ENCODE assay signal across 27 cellular contexts in genomic region chr3:12943124-12944021, GRCh38.
DNase-seq lines count a peak whose midpoint lies in the region; ATAC-seq and TF ChIP-seq lines count a peak whose summit lies in the region.
"Had no signal": no experiment of that assay in that cellular context is flagged by ENCODE, and none has a peak within 500 bp of the region (broad histone marks: within the 10 kb centered on the region; RNA-seq: fewer than 3 reads in every experiment).

No MANE protein-coding gene starts in this region.

- 59 to 75% (median 73%) methylated on average over 17 to 22 of the region's 22 CpGs for WGBS in heart left ventricle, 4 donors
- WGBS in neuronal stem cell (ENCODE audit: extremely low coverage in 2 of 2, insufficient read length in 2 of 2, insufficient replicate concordance in 1 of 2), 2 donors: no CpG with 5 or more reads among the region's 22 CpGs

- H3K79me1 ChIP-seq in neuronal stem cell (ENCODE audit: low read depth, low read length): peaks cover 3% of the 10 kb centered on the region

- H3K27me3 Mint-ChIP-seq in T-helper 17 cell: no peaks in the 10 kb centered on the region
- H3K27me3 Mint-ChIP-seq: activated CD4-positive, alpha-beta T cell treated with anti-CD3 and anti-CD28 coated beads for 36 hours; activated naive CD8-positive, alpha-beta T cell treated with anti-CD3 and anti-CD28 coated beads, Interleukin-2, amount 50 U/mL, for 24 hours; memory B cell; stimulated activated naive CD8-positive, alpha-beta T cell treated with anti-CD3 and anti-CD28 coated beads, Interleukin-15, Interleukin-2, amounts not matched to agents 100 ng/mL and 50 ng/mL, for 24 hours had no signal

- CTCF ChIA-PET in RWPE1 (lab: Yijun Ruan, JAX): no interaction called here

- H2BK120ac ChIP-seq in neuronal stem cell (ENCODE audit: low read depth, low read length): peak overlapping the region; percentile 17

- peaks cover 29% of the 10 kb centered on the region for H3K4me1 Mint-ChIP-seq in T-helper 17 cell

- H2BK12ac ChIP-seq in neuronal stem cell (ENCODE audit: low read length): no peak overlapping the region

- H3K4me3 Mint-ChIP-seq in T-helper 17 cell: no peak overlapping the region
- H3K4me3 Mint-ChIP-seq: activated CD4-positive, alpha-beta T cell treated with anti-CD3 and anti-CD28 coated beads for 36 hours; activated naive CD8-positive, alpha-beta T cell treated with anti-CD3 and anti-CD28 coated beads, Interleukin-2, amount 50 U/mL, for 24 hours; CD8-positive, alpha-beta T cell; memory B cell; neural crest cell; stimulated activated naive CD8-positive, alpha-beta T cell treated with anti-CD3 and anti-CD28 coated beads, Interleukin-15, Interleukin-2, amounts not matched to agents 100 ng/mL and 50 ng/mL, for 24 hours had no signal

- H2AK5ac ChIP-seq in neuronal stem cell (ENCODE audit: low read depth, low read length): peak overlapping the region; percentile 69

- DNase-seq in T-helper 17 cell: no peak
- peak in 2 of 5 donors; percentile 55 to 72 for DNase-seq in heart left ventricle
- no peak for DNase-seq in neuronal stem cell (ENCODE audit: low spot score)
- DNase-seq in RWPE1 (ENCODE audit: low spot score): no peak
- no peak for DNase-seq in NCI-H1092 (lab: John Stamatoyannopoulos, UW)
- DNase-seq in omental fat pad (ENCODE audit: low spot score): no peak
- DNase-seq: activated CD4-positive, alpha-beta T cell treated with anti-CD3 and anti-CD28 coated beads for 36 hours; activated CD8-positive, alpha-beta memory T cell treated with anti-CD3 and anti-CD28 coated beads for 24 hours; activated gamma-delta T cell; activated naive CD8-positive, alpha-beta T cell treated with anti-CD3 and anti-CD28 coated beads, Interleukin-2, amount 50 U/mL, for 24 hours; CD8-positive, alpha-beta T cell; effector CD8-positive, alpha-beta T cell; EL; foreskin keratinocyte; HCEC 1CT; kidney glomerular epithelial cell; NCI-H1436; NCI-H345; NCI-H774; stimulated activated CD4-positive, alpha-beta T cell treated with anti-CD3 and anti-CD28 coated beads, Interleukin-15, amount 100 ng/mL, for 24 hours; transverse colon had no signal

- H3K27me3 ChIP-seq in BLaER1 (no peaks in the 10 kb centered on the region), heart left ventricle (no peaks in the 10 kb centered on the region), neuronal stem cell (ENCODE audit: control insufficient read depth in 3 of 3, insufficient read depth in 3 of 3, low read depth in 1 of 3, low read length in 3 of 3) (no peaks in the 10 kb centered on the region)
- H3K27me3 ChIP-seq: foreskin keratinocyte, transverse colon had no signal

- peak overlapping the region; percentile 65 for H3K27ac ChIP-seq in BLaER1
- H3K27ac ChIP-seq in heart left ventricle: peak overlapping the region in 7 of 12 donors; percentile 8 to 77 (median 37)
- H3K27ac ChIP-seq in neuronal stem cell (replicated peaks; ENCODE audit: low read length): peak overlapping the region; percentile 7
- no peak overlapping the region for H3K27ac ChIP-seq in RWPE1
- H3K27ac ChIP-seq: foreskin keratinocyte, SK-N-MC, transverse colon had no signal

- H3K9me3 ChIP-seq in BLaER1 (no peaks in the 10 kb centered on the region), T-helper 17 cell (ENCODE audit: control insufficient read depth, low read length, poor library complexity, severe bottlenecking) (no peaks in the 10 kb centered on the region), heart left ventricle (no peaks in the 10 kb centered on the region), neuronal stem cell (replicated peaks in 1 of 2; ENCODE audit: control insufficient read depth in 2 of 2, insufficient read depth in 1 of 2, low read depth in 1 of 2, low read length in 2 of 2) (peaks cover 0 to 2% of the 10 kb centered on the region in 2 donors)
- H3K9me3 ChIP-seq: transverse colon had no signal

- intact Hi-C loops in heart left ventricle (cut with DNase I): no loop called here

- H3K27ac Mint-ChIP-seq in T-helper 17 cell: peak overlapping the region; percentile 37
- H3K27ac Mint-ChIP-seq: activated CD4-positive, alpha-beta T cell treated with anti-CD3 and anti-CD28 coated beads for 36 hours; activated naive CD8-positive, alpha-beta T cell treated with anti-CD3 and anti-CD28 coated beads, Interleukin-2, amount 50 U/mL, for 24 hours; CD8-positive, alpha-beta T cell; stimulated activated naive CD8-positive, alpha-beta T cell treated with anti-CD3 and anti-CD28 coated beads, Interleukin-15, Interleukin-2, amounts not matched to agents 100 ng/mL and 50 ng/mL, for 24 hours had no signal

- POLR2A ChIA-PET in RWPE1 (lab: Yijun Ruan, JAX; ENCODE audit: low non-redundant PET): no interaction called here

- H3K4ac ChIP-seq in neuronal stem cell (ENCODE audit: low read length): no peak overlapping the region

- peak overlapping the region; percentile 65 for H4K91ac ChIP-seq in neuronal stem cell (ENCODE audit: low read depth, low read length, poor library complexity)

- no peak overlapping the region for H4K8ac ChIP-seq in neuronal stem cell (ENCODE audit: low read depth, low read length)

- peaks cover 100% of the 10 kb centered on the region for H4K20me1 ChIP-seq in BLaER1

- H3K36me3 ChIP-seq in BLaER1 (peaks cover 79% of the 10 kb centered on the region), heart left ventricle (peaks cover 0 to 50% (median 24%) of the 10 kb centered on the region in 9 donors), neuronal stem cell (replicated peaks in 1 of 2; ENCODE audit: control insufficient read depth in 2 of 2, insufficient read depth in 2 of 2, low read length in 2 of 2) (peaks cover 13 to 42% of the 10 kb centered on the region in 2 donors)
- H3K36me3 ChIP-seq: transverse colon had no signal

- peak overlapping the region; percentile 34 for H2BK5ac ChIP-seq in neuronal stem cell (ENCODE audit: low read length)

- no peak for ATAC-seq in T-helper 17 cell
- peak; percentile 47 to 76 (median 71) for ATAC-seq in heart left ventricle
- ATAC-seq in GM19463 (IDR thresholded peaks at IDR 0.05; ENCODE audit: unreplicated experiment): no peak
- no peak for ATAC-seq in omental fat pad (ENCODE audit: low FRiP score)
- ATAC-seq: activated CD4-positive, alpha-beta T cell treated with anti-CD3 and anti-CD28 coated beads for 36 hours; activated naive CD8-positive, alpha-beta T cell treated with anti-CD3 and anti-CD28 coated beads, Interleukin-2, amount 50 U/mL, for 24 hours; CD8-positive, alpha-beta T cell; foreskin keratinocyte had no signal

- H3K4me2 ChIP-seq in BLaER1: peak overlapping the region; percentile 100; the same call in 1 of the 2 replicates
- no peak overlapping the region for H3K4me2 ChIP-seq in neuronal stem cell (ENCODE audit: insufficient read depth, low read length, poor library complexity, severe bottlenecking)

- no peak for TF ChIP-seq POLR2A in heart left ventricle (IDR thresholded peaks at IDR 0.05)

- 0 out of 2 replicates have a peak overlapping the region, but pooled peaks have one; percentile 10 for H3K9ac ChIP-seq in BLaER1
- H3K9ac ChIP-seq in neuronal stem cell (ENCODE audit: low read depth, low read length, poor library complexity): peak overlapping the region; percentile 10

- no peak for TF ChIP-seq CTCF in heart left ventricle (IDR thresholded peaks at IDR 0.05)
- TF ChIP-seq CTCF in RWPE1 (conservative IDR thresholded peaks at IDR 0.05; ENCODE audit: low read depth): no peak
- TF ChIP-seq CTCF in omental fat pad (IDR thresholded peaks at IDR 0.05): no peak

- H3K4me3 ChIP-seq in BLaER1 (no peak overlapping the region), heart left ventricle (no peak overlapping the region), neuronal stem cell (ENCODE audit: low read length in 2 of 2) (no peak overlapping the region)
- H3K4me3 ChIP-seq: SK-N-MC, transverse colon had no signal

- no peak overlapping the region for H2BK15ac ChIP-seq in neuronal stem cell (ENCODE audit: low read length)

- H3K14ac ChIP-seq in neuronal stem cell (ENCODE audit: low read length): no peak overlapping the region

- peak overlapping the region; percentile 86 for H3K18ac ChIP-seq in neuronal stem cell (ENCODE audit: low read length)

- no peak overlapping the region for H2AFZ ChIP-seq in neuronal stem cell (ENCODE audit: low read length)

- H3K4me1 ChIP-seq in BLaER1 (peaks cover 100% of the 10 kb centered on the region), heart left ventricle (peaks cover 22 to 100% (median 92%) of the 10 kb centered on the region in 12 donors), neuronal stem cell (ENCODE audit: control insufficient read depth in 2 of 2, insufficient read depth in 1 of 2, low read depth in 1 of 2, low read length in 2 of 2) (peaks cover 17 to 20% of the 10 kb centered on the region in 2 donors)

- peaks cover 6% of the 10 kb centered on the region for H3K36me3 Mint-ChIP-seq in T-helper 17 cell (ENCODE audit: low read depth)

- H3K23ac ChIP-seq in neuronal stem cell (ENCODE audit: low read depth, low read length, poor library complexity): peak overlapping the region; percentile 3

Comparison
In these comparisons a context has a peak if more than half of its experiments do, and no peak if none do; other contexts are left out.
1. ATAC-seq: peak in heart left ventricle (4 of 4); none in T-helper 17 cell (single experiment), GM19463 (single experiment) and omental fat pad (single experiment).